In the genomic region with DNA sequence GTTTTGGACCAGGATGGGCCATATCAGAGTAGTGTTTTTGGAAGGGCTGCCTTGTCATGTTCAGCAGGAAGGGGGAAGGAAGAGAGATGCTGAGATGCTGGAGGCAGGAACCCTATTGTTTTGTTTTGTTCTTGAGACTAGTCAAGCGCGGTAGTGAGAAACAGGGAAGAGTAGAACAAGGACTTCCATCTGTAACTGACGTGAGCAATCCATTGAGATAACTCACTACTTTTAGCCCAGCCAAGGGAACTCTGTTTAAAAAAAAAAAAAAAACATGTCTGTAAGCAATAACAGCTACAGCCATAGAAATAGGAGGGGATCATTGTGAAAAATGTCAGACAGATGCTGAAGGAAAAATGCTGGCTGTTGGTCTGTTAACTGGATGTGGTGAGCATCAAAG, we compare ENCODE assay signal across 13 cellular contexts. TPM values are rescaled to one million over a fixed set of nuclear protein-coding genes. Genes with fewer than 3 reads are reported as not detected.
DNase-seq lines count a peak whose midpoint lies in the region; ATAC-seq and TF ChIP-seq lines count a peak whose summit lies in the region.
"Had no signal": no experiment of that assay in that cellular context is flagged by ENCODE, and none has a peak within 500 bp of the region (broad histone marks: within the 10 kb centered on the region; RNA-seq: fewer than 3 reads in every experiment).

No MANE protein-coding gene starts in this region.

- H4K20me1 ChIP-seq in fibroblast of lung (ENCODE audit: control insufficient read depth, extremely low read depth, insufficient read depth, low read length) = no peaks in the 10 kb centered on the region

- TF ChIP-seq POLR2A in heart left ventricle (IDR thresholded peaks at IDR 0.05) (no peak), vagina (IDR thresholded peaks at IDR 0.05) (no peak)

- H3K4me1 Mint-ChIP-seq in activated CD4-positive, alpha-beta T cell treated with anti-CD3 and anti-CD28 coated beads for 36 hours = peaks cover 29% of the 10 kb centered on the region

- H3K27me3 ChIP-seq in heart left ventricle (no peaks in the 10 kb centered on the region), fibroblast of lung (ENCODE audit: control insufficient read depth, insufficient read depth, low read length) (no peaks in the 10 kb centered on the region), neutrophil (no peaks in the 10 kb centered on the region), vagina (no peaks in the 10 kb centered on the region)

- H3K79me2 ChIP-seq in fibroblast of lung (ENCODE audit: control insufficient read depth, insufficient read depth, low read length) = peaks cover 23% of the 10 kb centered on the region

- intact Hi-C loops in heart left ventricle (cut with DNase I) = loop anchor here in 7 of 10 donors (5.0 kb wide), 3 partner anchors 37 to 43 kb away; no protein-coding TSS in a partner anchor
- intact Hi-C loops in cardiac septum (cut with DNase I) = loop anchor here (5.0 kb wide), 1 partner anchor 37 kb away; no protein-coding TSS in a partner anchor
- intact Hi-C loops in vagina (cut with DNase I) = loop anchor here (5.0 kb wide), 1 partner anchor 37 kb away; no protein-coding TSS in a partner anchor
- intact Hi-C loops in activated CD4-positive, alpha-beta T cell treated with anti-CD3 and anti-CD28 coated beads for 36 hours (cut with DNase I, micrococcal nuclease) = no loop called here

- no peak overlapping the region for H3K4me2 ChIP-seq in fibroblast of lung (ENCODE audit: extremely low read depth, insufficient read depth, low read length)

- no peak overlapping the region for H3K4me3 ChIP-seq in heart left ventricle
- H3K4me3 ChIP-seq in fibroblast of lung (replicated peaks in 1 of 4; ENCODE audit: control extremely low read depth in 1 of 4, insufficient read depth in 1 of 4, low read depth in 3 of 4, low read length in 4 of 4) = no peak overlapping the region
- H3K4me3 ChIP-seq in neutrophil (ENCODE audit: low read depth in 1 of 2, low read length in 1 of 2) = no peak overlapping the region
- H3K4me3 ChIP-seq in vagina = no peak overlapping the region
- H3K4me3 ChIP-seq: GM12878 had no signal

- no peaks in the 10 kb centered on the region for H3K9me3 Mint-ChIP-seq in activated CD4-positive, alpha-beta T cell treated with anti-CD3 and anti-CD28 coated beads for 36 hours (ENCODE audit: low read depth)
- H3K9me3 Mint-ChIP-seq: activated T-cell treated with anti-CD3 and anti-CD28 coated beads, Interleukin-2, amount 50 U/mL, for 72 hours; central memory CD8-positive, alpha-beta T cell; memory B cell had no signal

- CTCF ChIA-PET in activated CD4-positive, alpha-beta T cell treated with anti-CD3 and anti-CD28 coated beads for 36 hours (lab: Charles Lee) = interaction anchor here (0.7 kb wide), 1 partner anchor 77 kb away, joined by 3 read pairs; no protein-coding TSS in a partner anchor

- H3K27ac ChIP-seq in heart left ventricle = peak overlapping the region; percentile 64 to 96 (median 86)
- peak overlapping the region; percentile 29 for H3K27ac ChIP-seq in fibroblast of lung (ENCODE audit: insufficient read depth, low read length)
- H3K27ac ChIP-seq in neutrophil = peak overlapping the region; percentile 79
- H3K27ac ChIP-seq in vagina = peak overlapping the region; percentile 93

- peaks cover 0 to 70% (median 35%) of the 10 kb centered on the region in 9 donors for H3K36me3 ChIP-seq in heart left ventricle
- H3K36me3 ChIP-seq in fibroblast of lung (ENCODE audit: control insufficient read depth, insufficient read depth, low read length) = peaks cover 43% of the 10 kb centered on the region
- peaks cover 4% of the 10 kb centered on the region for H3K36me3 ChIP-seq in neutrophil
- peaks cover 0 to 53% of the 10 kb centered on the region in 2 donors for H3K36me3 ChIP-seq in vagina

- no peak for TF ChIP-seq CTCF in heart left ventricle (IDR thresholded peaks at IDR 0.05)
- TF ChIP-seq CTCF in fibroblast of lung (conservative IDR thresholded peaks at IDR 0.05 in 1 of 2, IDR thresholded peaks at IDR 0.05 in 1 of 2; ENCODE audit: low read depth in 1 of 2, low read length in 2 of 2) = no peak
- no peak for TF ChIP-seq CTCF in neutrophil (IDR thresholded peaks at IDR 0.05)
- TF ChIP-seq CTCF in vagina (IDR thresholded peaks at IDR 0.05) = no peak

- no peak overlapping the region for H3K9ac ChIP-seq in fibroblast of lung (ENCODE audit: insufficient read depth, low read length)

- 22 to 46% (median 41%) methylated on average over 3 of the region's 3 CpGs for WGBS in heart left ventricle, 4 donors

- H2AFZ ChIP-seq in fibroblast of lung (ENCODE audit: low read length) = no peak overlapping the region

- no peak overlapping the region for H3K4me3 Mint-ChIP-seq in activated CD4-positive, alpha-beta T cell treated with anti-CD3 and anti-CD28 coated beads for 36 hours
- H3K4me3 Mint-ChIP-seq: activated T-cell treated with anti-CD3 and anti-CD28 coated beads, Interleukin-2, amount 50 U/mL, for 72 hours; central memory CD8-positive, alpha-beta T cell; memory B cell had no signal

- H3K4me1 ChIP-seq in heart left ventricle = peaks cover 22 to 69% (median 55%) of the 10 kb centered on the region in 12 donors
- H3K4me1 ChIP-seq in fibroblast of lung (ENCODE audit: control insufficient read depth, extremely low read depth, insufficient read depth, low read length) = peaks cover 26% of the 10 kb centered on the region
- peaks cover 49 to 52% of the 10 kb centered on the region in 2 experiments for H3K4me1 ChIP-seq in neutrophil (ENCODE audit: control insufficient read depth in 1 of 2, insufficient read depth in 1 of 2, low read depth in 1 of 2, low read length in 1 of 2)
- H3K4me1 ChIP-seq in vagina = peaks cover 70% of the 10 kb centered on the region

- POLR2A ChIA-PET in activated CD4-positive, alpha-beta T cell treated with anti-CD3 and anti-CD28 coated beads for 36 hours (lab: Charles Lee) = no interaction called here

- DNase-seq in heart left ventricle = no peak
- DNase-seq in cardiac septum (ENCODE audit: low spot score) = no peak
- DNase-seq in fibroblast of lung (ENCODE audit: low read depth in 2 of 2) = peak in 1 of 2 donors; percentile 57
- no peak for DNase-seq in vagina (ENCODE audit: extremely low spot score in 2 of 2)
- DNase-seq in activated CD4-positive, alpha-beta T cell treated with anti-CD3 and anti-CD28 coated beads for 36 hours = no peak
- DNase-seq in Kasumi-1 (lab: John Stamatoyannopoulos, UW) = no peak
- DNase-seq: activated CD4-positive, alpha-beta T cell treated with anti-CD3 and anti-CD28 coated beads for 4 hours; activated T-cell treated with anti-CD3 and anti-CD28 coated beads, Interleukin-2, amount 50 U/mL, for 72 hours had no signal

- no peaks in the 10 kb centered on the region for H3K9me3 ChIP-seq in heart left ventricle
- no peaks in the 10 kb centered on the region for H3K9me3 ChIP-seq in fibroblast of lung (ENCODE audit: control insufficient read depth, insufficient read depth, low read depth, low read length)
- no peaks in the 10 kb centered on the region for H3K9me3 ChIP-seq in neutrophil
- no peaks in the 10 kb centered on the region for H3K9me3 ChIP-seq in vagina

- H3K27me3 Mint-ChIP-seq in activated CD4-positive, alpha-beta T cell treated with anti-CD3 and anti-CD28 coated beads for 36 hours = no peaks in the 10 kb centered on the region
- H3K27me3 Mint-ChIP-seq: memory B cell had no signal

- no peaks in the 10 kb centered on the region for H3K36me3 Mint-ChIP-seq in activated CD4-positive, alpha-beta T cell treated with anti-CD3 and anti-CD28 coated beads for 36 hours (ENCODE audit: low read depth)

- no peak overlapping the region for H3K27ac Mint-ChIP-seq in activated CD4-positive, alpha-beta T cell treated with anti-CD3 and anti-CD28 coated beads for 36 hours
- H3K27ac Mint-ChIP-seq: activated T-cell treated with anti-CD3 and anti-CD28 coated beads, Interleukin-2, amount 50 U/mL, for 72 hours; memory B cell had no signal

- ATAC-seq in heart left ventricle (peak; percentile 13 to 43 (median 22)), GM18858 (IDR thresholded peaks at IDR 0.05; ENCODE audit: unreplicated experiment) (no peak)
- no peak for ATAC-seq in activated CD4-positive, alpha-beta T cell treated with anti-CD3 and anti-CD28 coated beads for 36 hours
- ATAC-seq: activated T-cell treated with anti-CD3 and anti-CD28 coated beads, Interleukin-2, amount 50 U/mL, for 72 hours; GM12878 had no signal

RNA-seq across cellular contexts. Expression of gene CD9, which starts 34.0 kb away (rescaled TPM):
- total RNA-seq in heart left ventricle = 10 to 100 TPM; 29.9 to 96.1 (median 54.7) TPM
- 10 to 100 TPM; 63.2 to 87.4 TPM for polyA plus RNA-seq in heart left ventricle
- 70.2 TPM for total RNA-seq in cardiac septum
- 266 and 856 TPM in 2 replicates for total RNA-seq in fibroblast of lung
- 520 and 1,081 TPM in 2 replicates for polyA plus RNA-seq in fibroblast of lung
- 290 and 636 TPM in 2 replicates for polyA plus RNA-seq in fibroblast of lung (2012)
- polyA minus RNA-seq in fibroblast of lung (ENCODE audit: low replicate concordance) = 150 and 262 TPM in 2 replicates
- total RNA-seq in vagina = 366 TPM
- 10 to 100 TPM; 11.5 to 12.8 TPM for total RNA-seq in activated CD4-positive, alpha-beta T cell treated with anti-CD3 and anti-CD28 coated beads for 36 hours

Comparison
In these comparisons a context has a peak if more than half of its experiments do, and no peak if none do; other contexts are left out.
1. ATAC-seq: peak in heart left ventricle (4 of 4); none in GM18858 (single experiment) and activated CD4-positive, alpha-beta T cell treated with anti-CD3 and anti-CD28 coated beads for 36 hours (single experiment).
2. H3K27ac ChIP-seq: peak in every context shown above with its lines; median percentile 93 in vagina; 86 in heart left ventricle; 79 in neutrophil; 29 in fibroblast of lung.
3. intact Hi-C loops: an anchor here in heart left ventricle (5.0 kb wide), cardiac septum (5.0 kb wide) and vagina (5.0 kb wide); none called in activated CD4-positive, alpha-beta T cell treated with anti-CD3 and anti-CD28 coated beads for 36 hours.